1 cellular context compared by ENCODE assay signal in genomic region chr20:14984768-14985622, GRCh38.
TF ChIP-seq lines count a peak whose summit lies in the region.

No MANE protein-coding gene starts in this region.

TF ChIP-seq in HepG2, 621 proteins besides CTCF, POLR2A, EP300 and RAD21 (continued from another document):
- TF ChIP-seq ZSCAN21 (CRISPR knock-in tag; IDR thresholded peaks at IDR 0.05; ENCODE audit: borderline replicate concordance) (peak; percentile 70; the same call in 1 of the 2 replicates), KAT7 (CRISPR knock-in tag; IDR thresholded peaks at IDR 0.05; ENCODE audit: borderline replicate concordance) (peak; percentile 81; the same call in 1 of the 2 replicates), ZNF614 (CRISPR knock-in tag; IDR thresholded peaks at IDR 0.05; ENCODE audit: borderline replicate concordance) (peak; percentile 99), THAP7 (CRISPR knock-in tag; IDR thresholded peaks at IDR 0.05) (peak; percentile 68; the same call in 1 of the 2 replicates), NFIB (CRISPR knock-in tag; IDR thresholded peaks at IDR 0.05; ENCODE audit: borderline replicate concordance) (no peak), DNMT3B (CRISPR knock-in tag; conservative IDR thresholded peaks at IDR 0.05) (peak; percentile 58; the same call in 1 of the 2 replicates), GABPB1 (CRISPR knock-in tag; IDR thresholded peaks at IDR 0.05) (peak; percentile 72), ZNF660 (CRISPR knock-in tag; IDR thresholded peaks at IDR 0.05; ENCODE audit: borderline replicate concordance, low read depth) (no peak), FOXA1 (IDR thresholded peaks at IDR 0.05) (peak; percentile 72), FOXA1 (CRISPR knock-in tag; IDR thresholded peaks at IDR 0.05) (peak; percentile 98), CC2D1A (CRISPR knock-in tag; IDR thresholded peaks at IDR 0.05) (peak; percentile 80; the same call in 1 of the 2 replicates), JUN (CRISPR knock-in tag; IDR thresholded peaks at IDR 0.05) (peak; percentile 85), ZNF441 (CRISPR knock-in tag; IDR thresholded peaks at IDR 0.05; ENCODE audit: borderline replicate concordance) (peak; percentile 77), RCOR2 (CRISPR knock-in tag; IDR thresholded peaks at IDR 0.05) (peak; percentile 99), PLRG1 (conservative IDR thresholded peaks at IDR 0.05) (no peak)
- TF ChIP-seq, protein P1, sequence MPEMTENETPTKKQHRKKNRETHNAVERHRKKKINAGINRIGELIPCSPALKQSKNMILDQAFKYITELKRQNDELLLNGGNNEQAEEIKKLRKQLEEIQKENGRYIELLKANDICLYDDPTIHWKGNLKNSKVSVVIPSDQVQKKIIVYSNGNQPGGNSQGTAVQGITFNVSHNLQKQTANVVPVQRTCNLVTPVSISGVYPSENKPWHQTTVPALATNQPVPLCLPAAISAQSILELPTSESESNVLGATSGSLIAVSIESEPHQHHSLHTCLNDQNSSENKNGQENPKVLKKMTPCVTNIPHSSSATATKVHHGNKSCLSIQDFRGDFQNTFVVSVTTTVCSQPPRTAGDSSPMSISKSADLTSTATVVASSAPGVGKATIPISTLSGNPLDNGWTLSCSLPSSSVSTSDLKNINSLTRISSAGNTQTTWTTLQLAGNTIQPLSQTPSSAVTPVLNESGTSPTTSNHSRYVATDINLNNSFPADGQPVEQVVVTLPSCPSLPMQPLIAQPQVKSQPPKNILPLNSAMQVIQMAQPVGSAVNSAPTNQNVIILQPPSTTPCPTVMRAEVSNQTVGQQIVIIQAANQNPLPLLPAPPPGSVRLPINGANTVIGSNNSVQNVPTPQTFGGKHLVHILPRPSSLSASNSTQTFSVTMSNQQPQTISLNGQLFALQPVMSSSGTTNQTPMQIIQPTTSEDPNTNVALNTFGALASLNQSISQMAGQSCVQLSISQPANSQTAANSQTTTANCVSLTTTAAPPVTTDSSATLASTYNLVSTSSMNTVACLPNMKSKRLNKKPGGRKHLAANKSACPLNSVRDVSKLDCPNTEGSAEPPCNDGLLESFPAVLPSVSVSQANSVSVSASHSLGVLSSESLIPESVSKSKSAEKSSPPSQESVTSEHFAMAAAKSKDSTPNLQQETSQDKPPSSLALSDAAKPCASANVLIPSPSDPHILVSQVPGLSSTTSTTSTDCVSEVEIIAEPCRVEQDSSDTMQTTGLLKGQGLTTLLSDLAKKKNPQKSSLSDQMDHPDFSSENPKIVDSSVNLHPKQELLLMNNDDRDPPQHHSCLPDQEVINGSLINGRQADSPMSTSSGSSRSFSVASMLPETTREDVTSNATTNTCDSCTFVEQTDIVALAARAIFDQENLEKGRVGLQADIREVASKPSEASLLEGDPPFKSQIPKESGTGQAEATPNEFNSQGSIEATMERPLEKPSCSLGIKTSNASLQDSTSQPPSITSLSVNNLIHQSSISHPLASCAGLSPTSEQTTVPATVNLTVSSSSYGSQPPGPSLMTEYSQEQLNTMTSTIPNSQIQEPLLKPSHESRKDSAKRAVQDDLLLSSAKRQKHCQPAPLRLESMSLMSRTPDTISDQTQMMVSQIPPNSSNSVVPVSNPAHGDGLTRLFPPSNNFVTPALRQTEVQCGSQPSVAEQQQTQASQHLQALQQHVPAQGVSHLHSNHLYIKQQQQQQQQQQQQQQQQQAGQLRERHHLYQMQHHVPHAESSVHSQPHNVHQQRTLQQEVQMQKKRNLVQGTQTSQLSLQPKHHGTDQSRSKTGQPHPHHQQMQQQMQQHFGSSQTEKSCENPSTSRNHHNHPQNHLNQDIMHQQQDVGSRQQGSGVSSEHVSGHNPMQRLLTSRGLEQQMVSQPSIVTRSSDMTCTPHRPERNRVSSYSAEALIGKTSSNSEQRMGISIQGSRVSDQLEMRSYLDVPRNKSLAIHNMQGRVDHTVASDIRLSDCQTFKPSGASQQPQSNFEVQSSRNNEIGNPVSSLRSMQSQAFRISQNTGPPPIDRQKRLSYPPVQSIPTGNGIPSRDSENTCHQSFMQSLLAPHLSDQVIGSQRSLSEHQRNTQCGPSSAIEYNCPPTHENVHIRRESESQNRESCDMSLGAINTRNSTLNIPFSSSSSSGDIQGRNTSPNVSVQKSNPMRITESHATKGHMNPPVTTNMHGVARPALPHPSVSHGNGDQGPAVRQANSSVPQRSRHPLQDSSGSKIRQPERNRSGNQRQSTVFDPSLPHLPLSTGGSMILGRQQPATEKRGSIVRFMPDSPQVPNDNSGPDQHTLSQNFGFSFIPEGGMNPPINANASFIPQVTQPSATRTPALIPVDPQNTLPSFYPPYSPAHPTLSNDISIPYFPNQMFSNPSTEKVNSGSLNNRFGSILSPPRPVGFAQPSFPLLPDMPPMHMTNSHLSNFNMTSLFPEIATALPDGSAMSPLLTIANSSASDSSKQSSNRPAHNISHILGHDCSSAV (CRISPR knock-in tag; IDR thresholded peaks at IDR 0.05; ENCODE audit: borderline replicate concordance) = no peak
- TF ChIP-seq, protein P2, sequence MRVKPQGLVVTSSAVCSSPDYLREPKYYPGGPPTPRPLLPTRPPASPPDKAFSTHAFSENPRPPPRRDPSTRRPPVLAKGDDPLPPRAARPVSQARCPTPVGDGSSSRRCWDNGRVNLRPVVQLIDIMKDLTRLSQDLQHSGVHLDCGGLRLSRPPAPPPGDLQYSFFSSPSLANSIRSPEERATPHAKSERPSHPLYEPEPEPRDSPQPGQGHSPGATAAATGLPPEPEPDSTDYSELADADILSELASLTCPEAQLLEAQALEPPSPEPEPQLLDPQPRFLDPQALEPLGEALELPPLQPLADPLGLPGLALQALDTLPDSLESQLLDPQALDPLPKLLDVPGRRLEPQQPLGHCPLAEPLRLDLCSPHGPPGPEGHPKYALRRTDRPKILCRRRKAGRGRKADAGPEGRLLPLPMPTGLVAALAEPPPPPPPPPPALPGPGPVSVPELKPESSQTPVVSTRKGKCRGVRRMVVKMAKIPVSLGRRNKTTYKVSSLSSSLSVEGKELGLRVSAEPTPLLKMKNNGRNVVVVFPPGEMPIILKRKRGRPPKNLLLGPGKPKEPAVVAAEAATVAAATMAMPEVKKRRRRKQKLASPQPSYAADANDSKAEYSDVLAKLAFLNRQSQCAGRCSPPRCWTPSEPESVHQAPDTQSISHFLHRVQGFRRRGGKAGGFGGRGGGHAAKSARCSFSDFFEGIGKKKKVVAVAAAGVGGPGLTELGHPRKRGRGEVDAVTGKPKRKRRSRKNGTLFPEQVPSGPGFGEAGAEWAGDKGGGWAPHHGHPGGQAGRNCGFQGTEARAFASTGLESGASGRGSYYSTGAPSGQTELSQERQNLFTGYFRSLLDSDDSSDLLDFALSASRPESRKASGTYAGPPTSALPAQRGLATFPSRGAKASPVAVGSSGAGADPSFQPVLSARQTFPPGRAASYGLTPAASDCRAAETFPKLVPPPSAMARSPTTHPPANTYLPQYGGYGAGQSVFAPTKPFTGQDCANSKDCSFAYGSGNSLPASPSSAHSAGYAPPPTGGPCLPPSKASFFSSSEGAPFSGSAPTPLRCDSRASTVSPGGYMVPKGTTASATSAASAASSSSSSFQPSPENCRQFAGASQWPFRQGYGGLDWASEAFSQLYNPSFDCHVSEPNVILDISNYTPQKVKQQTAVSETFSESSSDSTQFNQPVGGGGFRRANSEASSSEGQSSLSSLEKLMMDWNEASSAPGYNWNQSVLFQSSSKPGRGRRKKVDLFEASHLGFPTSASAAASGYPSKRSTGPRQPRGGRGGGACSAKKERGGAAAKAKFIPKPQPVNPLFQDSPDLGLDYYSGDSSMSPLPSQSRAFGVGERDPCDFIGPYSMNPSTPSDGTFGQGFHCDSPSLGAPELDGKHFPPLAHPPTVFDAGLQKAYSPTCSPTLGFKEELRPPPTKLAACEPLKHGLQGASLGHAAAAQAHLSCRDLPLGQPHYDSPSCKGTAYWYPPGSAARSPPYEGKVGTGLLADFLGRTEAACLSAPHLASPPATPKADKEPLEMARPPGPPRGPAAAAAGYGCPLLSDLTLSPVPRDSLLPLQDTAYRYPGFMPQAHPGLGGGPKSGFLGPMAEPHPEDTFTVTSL (CRISPR knock-in tag; IDR thresholded peaks at IDR 0.05; ENCODE audit: borderline replicate concordance) = peak; percentile 100
